ENCODE assay signal across 11 cellular contexts in the genomic region with DNA sequence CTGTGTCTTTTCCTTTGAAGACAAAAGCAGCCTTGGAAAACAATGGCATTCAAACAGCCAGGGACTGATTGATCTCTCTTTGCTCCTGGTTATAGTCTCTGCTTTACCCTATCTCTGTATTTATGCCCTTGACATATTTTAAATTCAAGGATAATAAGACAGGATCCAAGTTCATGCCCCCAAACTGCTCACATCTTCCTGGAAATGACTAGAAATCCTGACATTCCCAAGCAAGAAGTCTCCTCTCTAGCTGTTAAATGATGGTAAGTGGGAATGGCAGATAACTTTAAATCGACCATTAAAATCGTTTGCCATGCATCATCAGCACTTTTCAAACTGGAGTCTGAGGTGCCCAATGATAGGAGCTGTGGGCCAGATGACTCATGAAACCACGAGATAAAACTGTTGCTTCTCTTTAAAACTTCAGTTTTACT.
A peak's percentile ranks its signal among the peaks of the same experiment; 100 is the strongest.
DNase-seq lines count a peak whose midpoint lies in the region; TF ChIP-seq lines count a peak whose summit lies in the region.
"Had no signal": no experiment of that assay in that cellular context is flagged by ENCODE, and none has a peak within 500 bp of the region (broad histone marks: within the 10 kb centered on the region; RNA-seq: fewer than 3 reads in every experiment).

No MANE protein-coding gene starts in this region.

- H3K4me3 ChIP-seq in NB4 (ENCODE audit: low read depth, low read length), result no peak overlapping the region
- H3K4me3 ChIP-seq in esophagus squamous epithelium, result no peak overlapping the region
- H3K4me3 ChIP-seq: lower lobe of right lung had no signal

- H3K9me3 ChIP-seq in esophagus squamous epithelium, result no peaks in the 10 kb centered on the region
- H3K9me3 ChIP-seq: lower lobe of right lung had no signal

- H3K27ac ChIP-seq in esophagus squamous epithelium, result peak overlapping the region in 3 of 4 donors; percentile 41 to 87 (median 86)
- H3K27ac ChIP-seq: lower lobe of right lung had no signal

- H3K36me3 ChIP-seq in esophagus squamous epithelium, result no peaks in the 10 kb centered on the region
- H3K36me3 ChIP-seq: lower lobe of right lung had no signal

- TF ChIP-seq CTCF in NB4 (IDR thresholded peaks at IDR 0.05; ENCODE audit: low read depth, low read length) (no peak), esophagus squamous epithelium (IDR thresholded peaks at IDR 0.05) (no peak)

- TF ChIP-seq POLR2A in NB4 (IDR thresholded peaks at IDR 0.05; ENCODE audit: extremely low read depth, insufficient read length) (no peak), esophagus squamous epithelium (IDR thresholded peaks at IDR 0.05) (no peak)

- 34 to 49% methylated on average over 3 of the region's 3 CpGs for WGBS in esophagus squamous epithelium, 2 donors

- H3K4me1 ChIP-seq in esophagus squamous epithelium, result peaks cover 0 to 47% (median 27%) of the 10 kb centered on the region in 3 donors
- H3K4me1 ChIP-seq: lower lobe of right lung had no signal

- intact Hi-C loops in esophagus squamous epithelium (cut with DNase I), result no loop called here

- H3K27me3 ChIP-seq in esophagus squamous epithelium, result no peaks in the 10 kb centered on the region

- in situ Hi-C loops in Caki2 (cut with HindIII; ENCODE audit: low pct_unique_long_range_greater_than_20kb, low sequenced_read_pairs), result no loop called here

- DNase-seq in Caki2 (ENCODE audit: low read depth), result peak; percentile 6
- DNase-seq in NB4 (ENCODE audit: low read depth), result peak; percentile 9
- no peak for DNase-seq in esophagus squamous epithelium (lab: John Stamatoyannopoulos, UW)
- peak; percentile 26 for DNase-seq in renal cortical epithelial cell (ENCODE audit: low read depth)
- no peak for DNase-seq in NCI-H774 (lab: John Stamatoyannopoulos, UW)
- DNase-seq in activated T-cell treated with anti-CD3 and anti-CD28 coated beads for 4 hours, result no peak
- no peak for DNase-seq in stimulated activated CD4-positive, alpha-beta T cell treated with anti-CD3 and anti-CD28 coated beads, Interleukin-12 subunit alpha, Interleukin-12 subunit beta, amount 100 ng/mL, for 4 hours
- no peak for DNase-seq in activated T-cell treated with anti-CD3 and anti-CD28 coated beads, Interleukin-2, amount 50 U/mL, for 1 hour
- DNase-seq: cerebellar nuclear complex, lower lobe of right lung, NCI-H1417 had no signal

Comparison
In these comparisons a context has a peak if more than half of its experiments do, and no peak if none do; other contexts are left out.
1. DNase-seq: peak in Caki2 (single experiment), NB4 (single experiment) and renal cortical epithelial cell (single experiment); none in esophagus squamous epithelium (single experiment), NCI-H774 (single experiment), activated T-cell treated with anti-CD3 and anti-CD28 coated beads for 4 hours (single experiment), stimulated activated CD4-positive, alpha-beta T cell treated with anti-CD3 and anti-CD28 coated beads, Interleukin-12 subunit alpha, Interleukin-12 subunit beta, amount 100 ng/mL, for 4 hours (single experiment) and activated T-cell treated with anti-CD3 and anti-CD28 coated beads, Interleukin-2, amount 50 U/mL, for 1 hour (single experiment).